Comparison of ENCODE assay signal across 29 cellular contexts in the genomic region with DNA sequence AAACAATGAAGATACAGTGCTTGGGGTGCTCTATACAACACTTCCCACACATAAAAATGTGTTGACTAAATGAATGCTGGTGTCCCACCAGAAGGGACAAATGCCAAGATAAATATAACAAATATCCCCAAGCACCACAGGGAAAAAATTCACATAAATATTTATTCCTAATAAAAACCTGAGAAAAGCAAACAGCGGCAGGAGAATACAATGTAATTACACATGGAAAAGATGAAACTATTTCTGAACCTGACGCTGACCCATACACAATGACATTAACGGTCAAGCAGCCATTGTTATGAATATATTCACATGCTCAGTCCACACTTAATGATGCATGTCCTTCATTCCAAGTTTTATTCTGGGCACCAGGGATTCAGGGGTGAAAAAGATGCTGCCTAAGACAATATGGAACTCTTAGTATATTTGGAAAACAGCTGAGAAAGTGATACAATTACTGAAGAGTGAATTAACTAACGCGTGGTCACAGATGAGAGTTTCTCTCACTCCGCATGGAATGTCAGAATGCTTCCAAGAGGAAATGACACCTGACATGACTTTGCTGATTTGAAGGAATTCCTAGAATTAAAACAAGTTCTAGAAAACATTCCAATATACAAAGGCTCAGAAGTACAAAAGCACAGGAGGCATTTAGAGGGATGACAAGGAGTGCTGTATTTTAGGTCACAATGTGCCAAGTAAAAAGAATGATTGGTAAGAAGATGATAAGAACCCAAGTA. TPM values are rescaled to one million over a fixed set of nuclear protein-coding genes. Genes with fewer than 3 reads are reported as not detected.
DNase-seq lines count a peak whose midpoint lies in the region; ATAC-seq, FAIRE-seq and TF ChIP-seq lines count a peak whose summit lies in the region.
"Had no signal": no experiment of that assay in that cellular context is flagged by ENCODE, and none has a peak within 500 bp of the region (broad histone marks: within the 10 kb centered on the region; RNA-seq: fewer than 3 reads in every experiment).

No MANE protein-coding gene starts in this region.

- peaks cover 2% of the 10 kb centered on the region for H3K4me1 Mint-ChIP-seq in astrocyte (ENCODE audit: low read depth, unreplicated experiment)
- H3K4me1 Mint-ChIP-seq: CD4-positive, alpha-beta memory T cell had no signal

- no peak overlapping the region for H3K4me2 ChIP-seq in astrocyte (ENCODE audit: low read length)
- H3K4me2 ChIP-seq: SK-N-SH had no signal

- H3K4me1 ChIP-seq in astrocyte (ENCODE audit: insufficient read depth, low read length) = no peaks in the 10 kb centered on the region

- H3K27ac ChIP-seq in astrocyte (ENCODE audit: low read depth, low read length) = no peak overlapping the region
- H3K27ac ChIP-seq: RWPE1 had no signal

- TF ChIP-seq CTCF in LNCaP clone FGC (IDR thresholded peaks at IDR 0.05; ENCODE audit: control insufficient read depth, extremely low read depth, insufficient read depth) (no peak), astrocyte (IDR thresholded peaks at IDR 0.05; ENCODE audit: insufficient read depth, low read depth, low read length) (no peak), epithelial cell of proximal tubule (conservative IDR thresholded peaks at IDR 0.05; ENCODE audit: low read depth, low read length) (no peak)

- H3K79me2 ChIP-seq in astrocyte (ENCODE audit: insufficient read depth, low read length) = no peaks in the 10 kb centered on the region

- H3K9me3 Mint-ChIP-seq in astrocyte (ENCODE audit: unreplicated experiment) = no peaks in the 10 kb centered on the region

- no peak overlapping the region for H3K9ac ChIP-seq in astrocyte (ENCODE audit: low read length)
- H3K9ac ChIP-seq: SK-N-SH had no signal

- H3K27me3 ChIP-seq in astrocyte (ENCODE audit: insufficient read depth, low read length) = no peaks in the 10 kb centered on the region

- no peaks in the 10 kb centered on the region for H3K36me3 ChIP-seq in astrocyte (ENCODE audit: insufficient read depth, low read length)

- H3K9me3 ChIP-seq in astrocyte (ENCODE audit: insufficient read depth, low read depth, low read length) = no peaks in the 10 kb centered on the region
- H3K9me3 ChIP-seq: SK-N-SH had no signal

- no peak overlapping the region for H3K27ac Mint-ChIP-seq in astrocyte (ENCODE audit: unreplicated experiment)
- H3K27ac Mint-ChIP-seq: CD4-positive, alpha-beta memory T cell had no signal

- H2AFZ ChIP-seq in astrocyte (ENCODE audit: low read depth, low read length) = no peak overlapping the region

- no peak overlapping the region for H3K4me3 Mint-ChIP-seq in astrocyte (ENCODE audit: unreplicated experiment)
- H3K4me3 Mint-ChIP-seq: CD4-positive, alpha-beta memory T cell had no signal

- no peaks in the 10 kb centered on the region for H3K36me3 Mint-ChIP-seq in astrocyte (ENCODE audit: low read depth, unreplicated experiment)
- H3K36me3 Mint-ChIP-seq: CD4-positive, alpha-beta memory T cell had no signal

- peak; percentile 22 for DNase-seq in LNCaP clone FGC (ENCODE audit: low read depth)
- peak; percentile 12 for DNase-seq in astrocyte (ENCODE audit: low read depth)
- DNase-seq in epithelial cell of proximal tubule (ENCODE audit: low read depth) = peak; percentile 27
- DNase-seq in renal cortical epithelial cell (ENCODE audit: low read depth) = peak; percentile 38
- DNase-seq in activated CD4-positive, alpha-beta T cell treated with anti-CD3 and anti-CD28 coated beads for 1 hour = no peak
- no peak for DNase-seq in effector CD8-positive, alpha-beta T cell (lab: John Stamatoyannopoulos, UW)
- DNase-seq: CD4-positive, alpha-beta memory T cell; COR-L47; DMS79; EL; GDM1; H7; Karpas-422; NCI-H1092 treated with DMSO at 0.1 percent for 48 hours; NCI-H1436; NCI-H187; NCI-H2081 treated with DMSO at 0.1 percent for 48 hours; NCI-H2171; NCI-H226; NCI-H510A; NCI-H69; SIG-M5; SK-N-SH had no signal

- no peak for ATAC-seq in GM18873 (IDR thresholded peaks at IDR 0.05; ENCODE audit: low FRiP score, unreplicated experiment)
- ATAC-seq: GM12878, HepG2, Panc1 had no signal

- FAIRE-seq in astrocyte (lab: Jason Lieb, UNC) = no peak
- FAIRE-seq: GM12878, HepG2 had no signal

- peaks cover 6% of the 10 kb centered on the region for H3K27me3 Mint-ChIP-seq in astrocyte (ENCODE audit: low read depth, unreplicated experiment)
- H3K27me3 Mint-ChIP-seq: CD4-positive, alpha-beta memory T cell had no signal

- H3K4me3 ChIP-seq in LNCaP clone FGC (ENCODE audit: low read depth, low read length) = no peak overlapping the region
- no peak overlapping the region for H3K4me3 ChIP-seq in astrocyte (ENCODE audit: insufficient read depth, low read depth, low read length)
- no peak overlapping the region for H3K4me3 ChIP-seq in epithelial cell of proximal tubule (ENCODE audit: low read depth, low read length)
- H3K4me3 ChIP-seq: GM12878 had no signal

- no peaks in the 10 kb centered on the region for H4K20me1 ChIP-seq in astrocyte (ENCODE audit: insufficient read depth, low read length)

RNA-seq across cellular contexts. Expression of gene PTPRR, which starts 27.9 kb away (rescaled TPM):
- total RNA-seq in astrocyte = 1.3 and 1.4 TPM in 2 replicates
- total RNA-seq in epithelial cell of proximal tubule = 0.43 and 0.46 TPM in 2 replicates
- 0.45 and 4.5 TPM in 2 replicates for total RNA-seq in renal cortical epithelial cell
- total RNA-seq: A673; CD4-positive, alpha-beta memory T cell; HepG2 had no signal

Comparison
In these comparisons a context has a peak if more than half of its experiments do, and no peak if none do; other contexts are left out.
1. DNase-seq: peak in LNCaP clone FGC (single experiment), astrocyte (single experiment), epithelial cell of proximal tubule (single experiment) and renal cortical epithelial cell (single experiment); none in activated CD4-positive, alpha-beta T cell treated with anti-CD3 and anti-CD28 coated beads for 1 hour (single experiment) and effector CD8-positive, alpha-beta T cell (single experiment).